In genomic region chr17:63984651-63985386, GRCh38 we compare ENCODE assay signal across 6 cellular contexts. TPM values are rescaled to one million over a fixed set of nuclear protein-coding genes. Genes with fewer than 3 reads are reported as not detected.
A peak's percentile ranks its signal among the peaks of the same experiment; 100 is the strongest.
DNase-seq lines count a peak whose midpoint lies in the region; ATAC-seq and TF ChIP-seq lines count a peak whose summit lies in the region.

No MANE protein-coding gene starts in this region.

- peak; percentile 31 for DNase-seq in HS-27A (ENCODE audit: low read depth)
- peak; percentile 49 for DNase-seq in activated CD8-positive, alpha-beta memory T cell treated with anti-CD3 and anti-CD28 coated beads, Interleukin-2, amount 50 U/mL, for 4 hours
- DNase-seq in islet precursor cell = peak; percentile 87
- peak in 1 of 2 donors; percentile 60 for DNase-seq in uterus
- DNase-seq in SHP77 (lab: John Stamatoyannopoulos, UW) = no peak

- no peaks in the 10 kb centered on the region for H3K36me3 ChIP-seq in uterus

- H3K4me3 ChIP-seq in uterus = no peak overlapping the region

- intact Hi-C loops in uterus (cut with DNase I; ENCODE audit: low total_unique reads) = no loop called here

- H3K9me3 ChIP-seq in uterus = no peaks in the 10 kb centered on the region

- peak overlapping the region; percentile 52 to 67 for H3K27ac ChIP-seq in uterus

- no peak for TF ChIP-seq CTCF in uterus (IDR thresholded peaks at IDR 0.05)

- no peaks in the 10 kb centered on the region for H3K27me3 ChIP-seq in uterus

- no peak for ATAC-seq in HG03342 (IDR thresholded peaks at IDR 0.05; ENCODE audit: unreplicated experiment)

- no peak for TF ChIP-seq POLR2A in uterus (IDR thresholded peaks at IDR 0.05)

- no peaks in the 10 kb centered on the region for H3K4me1 ChIP-seq in uterus

RNA-seq across cellular contexts. Expression of gene SCN4A, which starts 12.1 kb away (rescaled TPM):
- total RNA-seq in uterus = under 1 TPM in 2 of 4 donors, not detected in 2; 0.14 to 0.24 TPM

RNA-seq across cellular contexts. Expression of gene PRR29, which starts 13.3 kb away (rescaled TPM):
- 1 to 10 TPM in 2 of 4 donors, under 1 TPM in 1, not detected in 1; 0.29 to 2.8 (median 1.5) TPM for total RNA-seq in uterus

RNA-seq across cellular contexts. Expression of gene ICAM2, which starts 35.6 kb away (rescaled TPM):
- 100 to 1,000 TPM in 1 of 4 donors, 10 to 100 TPM in 3; 20.6 to 108 (median 42.4) TPM for total RNA-seq in uterus

RNA-seq across cellular contexts. Expression of gene CD79B, which starts 52.7 kb away (rescaled TPM):
- total RNA-seq in uterus = 10 to 100 TPM in 1 of 4 donors, 1 to 10 TPM in 2, under 1 TPM in 1; 0.29 to 13.4 (median 4.9) TPM

Comparison
In these comparisons a context has a peak if more than half of its experiments do, and no peak if none do; other contexts are left out.
1. DNase-seq: peak in HS-27A (single experiment), activated CD8-positive, alpha-beta memory T cell treated with anti-CD3 and anti-CD28 coated beads, Interleukin-2, amount 50 U/mL, for 4 hours (single experiment) and islet precursor cell (single experiment); none in SHP77 (0 of 2).